In genomic region chr16:52574105-52574437, GRCh38 we compare ENCODE assay signal across 17 cellular contexts. TPM values are rescaled to one million over a fixed set of nuclear protein-coding genes. Genes with fewer than 3 reads are reported as not detected.
"Had no signal": no experiment of that assay in that cellular context is flagged by ENCODE, and none has a peak within 500 bp of the region (broad histone marks: within the 10 kb centered on the region; RNA-seq: fewer than 3 reads in every experiment).

No MANE protein-coding gene starts in this region.

- H3K27ac ChIP-seq: adrenal gland, left ventricle myocardium inferior, neural progenitor cell, sigmoid colon had no signal

- H3K27me3 ChIP-seq: adrenal gland, neural progenitor cell, sigmoid colon had no signal

- H3K4me1 ChIP-seq: adrenal gland, left ventricle myocardium inferior, sigmoid colon had no signal

- H3K36me3 ChIP-seq: adrenal gland, left ventricle myocardium inferior, neural progenitor cell, sigmoid colon had no signal

- H3K4me3 ChIP-seq: adrenal gland, left ventricle myocardium inferior, neural progenitor cell, sigmoid colon had no signal

- ATAC-seq: activated CD8-positive, alpha-beta T cell treated with anti-CD3 and anti-CD28 coated beads for 36 hours; activated T-cell treated with anti-CD3 and anti-CD28 coated beads, Interleukin-2, amount 50 U/mL, for 4 hours; esophagus mucosa; WTC11 had no signal

- H3K9me3 ChIP-seq: adrenal gland had no signal

- H3K4me3 Mint-ChIP-seq: activated CD8-positive, alpha-beta T cell treated with anti-CD3 and anti-CD28 coated beads for 36 hours; activated naive CD4-positive, alpha-beta T cell treated with anti-CD3 and anti-CD28 coated beads, Interleukin-2, amount 50 U/mL, for 24 hours; activated T-cell treated with anti-CD3 and anti-CD28 coated beads, Interleukin-2, amount 50 U/mL, for 4 hours; neural progenitor cell; WTC11 had no signal

- H3K27ac Mint-ChIP-seq: activated CD8-positive, alpha-beta T cell treated with anti-CD3 and anti-CD28 coated beads for 36 hours; activated naive CD4-positive, alpha-beta T cell treated with anti-CD3 and anti-CD28 coated beads, Interleukin-2, amount 50 U/mL, for 24 hours; neural progenitor cell; WTC11 had no signal

- DNase-seq: activated CD4-positive, alpha-beta T cell treated with anti-CD3 and anti-CD28 coated beads for 4 hours; activated CD8-positive, alpha-beta T cell treated with anti-CD3 and anti-CD28 coated beads for 36 hours; activated effector memory CD4-positive, alpha-beta T cell treated with Interleukin-2 at 50 U/mL for 16 hours; activated T-cell treated with anti-CD3 and anti-CD28 coated beads, Interleukin-2, amount 50 U/mL, for 4 hours; adrenal gland; caudate nucleus; islet precursor cell; left ventricle myocardium inferior; sigmoid colon; stimulated activated CD4-positive, alpha-beta T cell treated with anti-CD3 and anti-CD28 coated beads, Interleukin-1b, Interleukin-23, amount 100 ng/mL, for 48 hours; T-helper 2 cell had no signal

- H3K36me3 Mint-ChIP-seq: activated naive CD4-positive, alpha-beta T cell treated with anti-CD3 and anti-CD28 coated beads, Interleukin-2, amount 50 U/mL, for 24 hours; neural progenitor cell had no signal

- H3K9me3 Mint-ChIP-seq: neural progenitor cell had no signal

- H3K4me1 Mint-ChIP-seq: activated naive CD4-positive, alpha-beta T cell treated with anti-CD3 and anti-CD28 coated beads, Interleukin-2, amount 50 U/mL, for 24 hours had no signal

RNA-seq across cellular contexts. Expression of gene TOX3, which starts 27.1 kb away (rescaled TPM):
- total RNA-seq: activated CD8-positive, alpha-beta T cell treated with anti-CD3 and anti-CD28 coated beads for 36 hours; left ventricle myocardium inferior; mesenteric fat pad; pulmonary artery endothelial cell had no signal
